In the genomic region with DNA sequence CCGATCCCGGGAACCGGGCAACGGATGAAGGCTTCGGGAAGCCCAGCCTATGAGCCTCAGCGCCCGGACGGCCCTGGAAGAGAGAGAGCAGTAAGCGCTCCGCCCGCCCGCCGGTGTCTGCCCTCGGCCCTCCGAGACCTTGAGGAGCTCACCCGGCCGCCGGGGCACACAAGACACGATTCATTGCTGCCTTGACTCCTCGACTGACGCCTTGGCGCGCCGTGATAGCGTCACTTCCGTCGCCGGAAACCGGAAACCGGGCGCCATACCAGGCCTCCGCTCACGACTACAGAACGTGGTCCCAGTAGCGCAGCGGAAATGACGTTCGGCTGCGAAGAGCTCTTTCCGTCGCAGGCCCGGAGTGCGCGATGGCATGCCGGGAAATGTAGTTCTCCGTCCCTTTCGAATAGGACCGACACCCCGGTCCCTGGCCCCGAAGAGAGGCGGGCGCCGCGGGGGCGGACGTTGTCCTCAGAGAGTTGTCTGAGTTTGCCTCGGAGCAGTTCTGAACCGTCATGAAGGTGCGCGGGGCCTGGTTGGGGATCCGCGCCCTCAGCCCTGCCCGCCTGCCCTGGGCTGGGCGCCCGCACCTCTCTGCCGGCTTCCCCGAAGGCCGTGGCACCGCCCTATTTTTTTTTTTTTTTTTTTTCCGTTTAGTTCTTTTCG, we compare ENCODE assay signal across 8 cellular contexts.
A peak's percentile ranks its signal among the peaks of the same experiment; 100 is the strongest.
DNase-seq lines count a peak whose midpoint lies in the region; ATAC-seq lines count a peak whose summit lies in the region.

TSS of gene UQCC4 (minus strand) at position 208 of the 666 bp plus-strand sequence. CDS start at position 184, 24 bp downstream.

- peak within 1 kb of the TSS; percentile 96 for H3K27ac Mint-ChIP-seq in central memory CD8-positive, alpha-beta T cell (ENCODE audit: low read depth)

- H3K4me1 Mint-ChIP-seq in central memory CD8-positive, alpha-beta T cell = peaks cover 6% of the 10 kb centered on the region

- H3K9me3 Mint-ChIP-seq in central memory CD8-positive, alpha-beta T cell = no peaks in the 10 kb centered on the region

- ATAC-seq in GM19023 (IDR thresholded peaks at IDR 0.05; ENCODE audit: unreplicated experiment) (peak; percentile 91), HG03280 (IDR thresholded peaks at IDR 0.05; ENCODE audit: unreplicated experiment) (peak; percentile 95)
- ATAC-seq in central memory CD8-positive, alpha-beta T cell (replicated peaks; ENCODE audit: extremely low read depth, poor library complexity, severe bottlenecking) = peak; percentile 94

- DNase-seq in AG08396 (ENCODE audit: low spot score) (peak; percentile 99), NCI-H345 treated with DMSO at 0.1 percent for 48 hours (lab: John Stamatoyannopoulos, UW; ENCODE audit: unreplicated experiment) (peak; percentile 95), iris pigment epithelial cell (ENCODE audit: low read depth) (peak; percentile 99)
- DNase-seq in activated CD4-positive, CD25-positive, alpha-beta regulatory T cell treated with anti-CD3 and anti-CD28 coated beads, Interleukin-2, amount 50 U/mL, for 16 hours (ENCODE audit: low read depth, low spot score) = peak; percentile 100
- peak; percentile 98 to 99 for DNase-seq in central memory CD8-positive, alpha-beta T cell (ENCODE audit: low spot score in 2 of 2)
- peak; percentile 98 for DNase-seq in stimulated activated CD4-positive, alpha-beta T cell treated with anti-CD3 and anti-CD28 coated beads, Interleukin-12 subunit alpha, Interleukin-12 subunit beta, amount 100 ng/mL, for 4 hours

- no peaks in the 10 kb centered on the region for H3K27me3 Mint-ChIP-seq in central memory CD8-positive, alpha-beta T cell

- peak within 1 kb of the TSS; percentile 90 for H3K4me3 Mint-ChIP-seq in central memory CD8-positive, alpha-beta T cell

- H3K36me3 Mint-ChIP-seq in central memory CD8-positive, alpha-beta T cell (ENCODE audit: insufficient read depth) = peaks cover 14% of the 10 kb centered on the region

Comparison
In these comparisons a context has a peak if more than half of its experiments do, and no peak if none do; other contexts are left out.
1. Peak in every context shown above with its lines: DNase-seq and ATAC-seq.